8 cellular contexts compared by ENCODE assay signal in genomic region chr5:177497297-177498012, GRCh38. TPM values are rescaled to one million over a fixed set of nuclear protein-coding genes. Genes with fewer than 3 reads are reported as not detected.
DNase-seq lines count a peak whose midpoint lies in the region; ATAC-seq and TF ChIP-seq lines count a peak whose summit lies in the region.

Gene PDLIM7, minus strand, starts transcription at chr5:177497604. Its CDS starts 1,092 bp downstream, at chr5:177496512.

- peaks cover 18% of the 10 kb centered on the region for H3K27me3 ChIP-seq in DOHH2 (ENCODE audit: control insufficient read depth, low read length)
- no peaks in the 10 kb centered on the region for H3K27me3 ChIP-seq in GM23248 (replicated peaks; ENCODE audit: insufficient read depth)

- peak; percentile 11 for TF ChIP-seq CTCF in DOHH2 (IDR thresholded peaks at IDR 0.05; ENCODE audit: low read depth, low read length, poor library complexity, severe bottlenecking)

- H3K27me3 Mint-ChIP-seq in activated T-helper 1 cell treated with anti-CD3 and anti-CD28 coated beads, Interleukin-12 subunit alpha, Interleukin-12 subunit beta, Interleukin-2, Interleukin-4 antibody, amounts not matched to agents 30 ng/mL and 10 ng/mL and 1 ng/mL, durations not matched to agents 14 hours and 24 hours and 36 hours (ENCODE audit: insufficient read depth): peaks cover 16% of the 10 kb centered on the region
- H3K27me3 Mint-ChIP-seq in naive thymus-derived CD8-positive, alpha-beta T cell: peaks cover 0 to 2% (median 0%) of the 10 kb centered on the region in 5 donors

- in situ Hi-C loops in GM23248 (cut with MboI): no loop called here

- H3K9me2 ChIP-seq in DOHH2 (replicated peaks; ENCODE audit: control insufficient read depth, low read length) (no peaks in the 10 kb centered on the region), GM23248 (ENCODE audit: insufficient read depth) (no peaks in the 10 kb centered on the region)

- 1 to 2% methylated on average over 39 to 67 of the region's 72 CpGs for WGBS in GM23248 (ENCODE audit: low coverage in 1 of 2, low lambda C conversion rate in 2 of 2, missing lambda C conversion rate in 2 of 2), 2 experiments

- H3K36me3 Mint-ChIP-seq in activated T-helper 1 cell treated with anti-CD3 and anti-CD28 coated beads, Interleukin-12 subunit alpha, Interleukin-12 subunit beta, Interleukin-2, Interleukin-4 antibody, amounts not matched to agents 30 ng/mL and 10 ng/mL and 1 ng/mL, durations not matched to agents 14 hours and 24 hours and 36 hours (ENCODE audit: low read depth): peaks cover 6% of the 10 kb centered on the region
- peaks cover 0 to 9% (median 0%) of the 10 kb centered on the region in 3 donors for H3K36me3 Mint-ChIP-seq in naive thymus-derived CD8-positive, alpha-beta T cell

- peaks cover 8% of the 10 kb centered on the region; the same call in 1 of the 2 replicates for H4K20me1 ChIP-seq in DOHH2 (ENCODE audit: control insufficient read depth, insufficient read depth, low read depth, low read length)
- no peaks in the 10 kb centered on the region for H4K20me1 ChIP-seq in GM23248 (ENCODE audit: insufficient read depth)

- H3K9me3 ChIP-seq in DOHH2 (ENCODE audit: control insufficient read depth, insufficient read depth, low read length) (no peaks in the 10 kb centered on the region), GM23248 (ENCODE audit: low read depth) (no peaks in the 10 kb centered on the region)

- peak within 1 kb of the TSS; percentile 83 for H3K27ac Mint-ChIP-seq in activated T-helper 1 cell treated with anti-CD3 and anti-CD28 coated beads, Interleukin-12 subunit alpha, Interleukin-12 subunit beta, Interleukin-2, Interleukin-4 antibody, amounts not matched to agents 30 ng/mL and 10 ng/mL and 1 ng/mL, durations not matched to agents 14 hours and 24 hours and 36 hours
- peak within 1 kb of the TSS in 9 of 10 donors; percentile 20 to 90 (median 69) for H3K27ac Mint-ChIP-seq in naive thymus-derived CD8-positive, alpha-beta T cell

- peaks cover 43% of the 10 kb centered on the region for H3K4me1 Mint-ChIP-seq in activated T-helper 1 cell treated with anti-CD3 and anti-CD28 coated beads, Interleukin-12 subunit alpha, Interleukin-12 subunit beta, Interleukin-2, Interleukin-4 antibody, amounts not matched to agents 30 ng/mL and 10 ng/mL and 1 ng/mL, durations not matched to agents 14 hours and 24 hours and 36 hours (ENCODE audit: low read depth)
- H3K4me1 Mint-ChIP-seq in naive thymus-derived CD8-positive, alpha-beta T cell: peaks cover 18 to 55% (median 41%) of the 10 kb centered on the region in 4 donors

- H3F3A ChIP-seq in DOHH2 (ENCODE audit: control insufficient read depth, insufficient read depth): peaks cover 21% of the 10 kb centered on the region
- H3F3A ChIP-seq in GM23248 (ENCODE audit: insufficient read depth): peaks cover 26% of the 10 kb centered on the region

- H3K9me3 Mint-ChIP-seq in activated T-helper 1 cell treated with anti-CD3 and anti-CD28 coated beads, Interleukin-12 subunit alpha, Interleukin-12 subunit beta, Interleukin-2, Interleukin-4 antibody, amounts not matched to agents 30 ng/mL and 10 ng/mL and 1 ng/mL, durations not matched to agents 14 hours and 24 hours and 36 hours: no peaks in the 10 kb centered on the region
- no peaks in the 10 kb centered on the region for H3K9me3 Mint-ChIP-seq in naive thymus-derived CD8-positive, alpha-beta T cell

- peak; percentile 86 to 89 for ATAC-seq in naive thymus-derived CD8-positive, alpha-beta T cell

- intact Hi-C loops in activated T-helper 1 cell treated with anti-CD3 and anti-CD28 coated beads, Interleukin-12 subunit alpha, Interleukin-12 subunit beta, Interleukin-2, Interleukin-4 antibody, amounts not matched to agents 30 ng/mL and 10 ng/mL and 1 ng/mL, durations not matched to agents 14 hours and 24 hours and 36 hours (cut with micrococcal nuclease): loop anchor here (1.0 to 5.0 kb wide), 13 partner anchors 19 to 960 kb away; partner anchors contain the start of genes FAM193B, FGFR4, GRK6 and NSD1

- H3K4me3 ChIP-seq in DOHH2 (ENCODE audit: low read length) (peak within 1 kb of the TSS; percentile 82), GM23248 (peak within 1 kb of the TSS; percentile 86)

- no peak within 1 kb of the TSS for H3K27ac ChIP-seq in DOHH2 (ENCODE audit: low read depth, low read length)
- peak within 1 kb of the TSS; percentile 83 for H3K27ac ChIP-seq in GM23248

- H3K36me3 ChIP-seq in DOHH2 (ENCODE audit: control insufficient read depth, low read length) (peaks cover 13% of the 10 kb centered on the region), GM23248 (ENCODE audit: low read depth) (0 out of 2 replicates have a peak, but pooled peaks cover 8% of the 10 kb centered on the region)

- POLR2A ChIA-PET in naive thymus-derived CD8-positive, alpha-beta T cell (lab: Charles Lee): interaction anchor here (0.6 to 6.0 kb wide), 16 partner anchors 9 to 1413 kb away, joined by 3 to 43 read pairs (median 5); partner anchors contain the start of genes DBN1 and LMAN2

- H3K4me1 ChIP-seq in DOHH2 (ENCODE audit: control insufficient read depth, low read length) (peaks cover 60% of the 10 kb centered on the region), GM23248 (ENCODE audit: insufficient read depth) (peaks cover 23% of the 10 kb centered on the region)

- H3K4me2 ChIP-seq in DOHH2 (ENCODE audit: low read length) (peak within 1 kb of the TSS; percentile 71), GM23248 (ENCODE audit: unreplicated experiment) (peak within 1 kb of the TSS; percentile 96)

- peak within 1 kb of the TSS; percentile 87 for H3K9ac ChIP-seq in GM23248

- DNase-seq in GM23248 (peak; percentile 97), LHCN-M2 (ENCODE audit: low read depth) (peak; percentile 94), RPMI7951 (ENCODE audit: low read depth) (peak; percentile 94), fibroblast of gingiva (ENCODE audit: low read depth) (peak; percentile 97)
- DNase-seq in activated T-helper 1 cell treated with anti-CD3 and anti-CD28 coated beads, Interleukin-12 subunit alpha, Interleukin-12 subunit beta, Interleukin-2, Interleukin-4 antibody, amounts not matched to agents 30 ng/mL and 10 ng/mL and 1 ng/mL, durations not matched to agents 14 hours and 24 hours and 36 hours (ENCODE audit: low spot score): peak; percentile 92
- DNase-seq in naive thymus-derived CD8-positive, alpha-beta T cell: peak; percentile 84 to 94 (median 92)
- DNase-seq in stimulated activated naive CD4-positive, alpha-beta T cell (lab: John Stamatoyannopoulos, UW): peak; percentile 85 to 94 (median 90)

- peaks cover 4% of the 10 kb centered on the region; the same call in 1 of the 2 replicates for H3K79me2 ChIP-seq in DOHH2 (ENCODE audit: control insufficient read depth, low read length)
- H3K79me2 ChIP-seq in GM23248 (ENCODE audit: insufficient read depth): peaks cover 27% of the 10 kb centered on the region

- peak within 1 kb of the TSS; percentile 78 for H3K4me3 Mint-ChIP-seq in activated T-helper 1 cell treated with anti-CD3 and anti-CD28 coated beads, Interleukin-12 subunit alpha, Interleukin-12 subunit beta, Interleukin-2, Interleukin-4 antibody, amounts not matched to agents 30 ng/mL and 10 ng/mL and 1 ng/mL, durations not matched to agents 14 hours and 24 hours and 36 hours
- peak within 1 kb of the TSS; percentile 70 to 90 (median 84) for H3K4me3 Mint-ChIP-seq in naive thymus-derived CD8-positive, alpha-beta T cell

- H2AFZ ChIP-seq in GM23248: peak within 1 kb of the TSS; percentile 54

RNA-seq across cellular contexts. Expression of gene PDLIM7, which starts in this region (rescaled TPM):
- total RNA-seq in GM23248 (2014; rRNA removed; shearing (Covaris generic)): 320 and 357 TPM in 2 replicates
- 551 and 556 TPM in 2 replicates for polyA plus RNA-seq in GM23248 (2016; fragmentation: Nextera tagmentation; extraction: Ambion mirVana)
- 252 and 281 TPM in 2 replicates for total RNA-seq in LHCN-M2 (2014; rRNA removed)
- 380 TPM for polyA plus RNA-seq in LHCN-M2 (2012)
- 88.4 and 93.8 TPM in 2 replicates for total RNA-seq in RPMI7951 (2014; rRNA removed; shearing (Covaris generic))
- 49.2 and 49.9 TPM in 2 replicates for total RNA-seq in activated T-helper 1 cell treated with anti-CD3 and anti-CD28 coated beads, Interleukin-12 subunit alpha, Interleukin-12 subunit beta, Interleukin-2, Interleukin-4 antibody, amounts not matched to agents 30 ng/mL and 10 ng/mL and 1 ng/mL, durations not matched to agents 14 hours and 24 hours and 36 hours
- 10 to 100 TPM; 16.7 to 19.1 TPM for total RNA-seq in naive thymus-derived CD8-positive, alpha-beta T cell
- polyA plus RNA-seq in naive thymus-derived CD8-positive, alpha-beta T cell: 1 to 10 TPM; 4.3 to 5.8 (median 5.3) TPM

Comparison
In these comparisons a context has a peak if more than half of its experiments do, and no peak if none do; other contexts are left out.
1. RNA of gene PDLIM7 (polyA plus RNA-seq): 551 to 556 TPM in GM23248; 4.3 to 5.8 TPM in naive thymus-derived CD8-positive, alpha-beta T cell; every median in the first group is over 10 times any median in the second.
2. Peak in every context shown above with its lines, with median percentiles within 50 percentile points of each other: DNase-seq.